ENCODE assay signal across 8 cellular contexts in genomic region chr6:87473419-87473903, GRCh38. TPM values are rescaled to one million over a fixed set of nuclear protein-coding genes. Genes with fewer than 3 reads are reported as not detected.
DNase-seq lines count a peak whose midpoint lies in the region; ATAC-seq lines count a peak whose summit lies in the region.

No MANE protein-coding gene starts in this region.

- no peaks in the 10 kb centered on the region for H3K36me3 ChIP-seq in stomach smooth muscle (ENCODE audit: control insufficient read depth in 2 of 2, insufficient read depth in 2 of 2, low read length in 2 of 2)

- H3K27ac ChIP-seq in stomach smooth muscle (ENCODE audit: low read length), result peak overlapping the region; percentile 88

- peaks cover 5% of the 10 kb centered on the region for H3K4me1 ChIP-seq in stomach smooth muscle (ENCODE audit: control insufficient read depth, insufficient read depth, low read length)

- no peaks in the 10 kb centered on the region for H3K27me3 ChIP-seq in stomach smooth muscle (ENCODE audit: control insufficient read depth in 1 of 2, insufficient read depth in 2 of 2, low read length in 2 of 2)

- no peaks in the 10 kb centered on the region for H3K9me3 ChIP-seq in stomach smooth muscle (ENCODE audit: control insufficient read depth in 2 of 2, low read length in 2 of 2)

- ATAC-seq in GM19328 (IDR thresholded peaks at IDR 0.05; ENCODE audit: unreplicated experiment) (peak; percentile 63), HG03354 (IDR thresholded peaks at IDR 0.05; ENCODE audit: poor library complexity, severe bottlenecking, unreplicated experiment) (peak; percentile 72), left lobe of liver (peak; percentile 81), GM19324 (IDR thresholded peaks at IDR 0.05; ENCODE audit: low FRiP score, unreplicated experiment) (no peak)

- H3K9ac ChIP-seq in stomach smooth muscle (ENCODE audit: low read length in 2 of 2), result peak overlapping the region; percentile 86 to 99

- peak overlapping the region; percentile 82 to 96 for H3K4me3 ChIP-seq in stomach smooth muscle (ENCODE audit: low read length in 2 of 2)

- DNase-seq in D341Med (ENCODE audit: low spot score) (peak; percentile 86), RPMI7951 (ENCODE audit: low read depth) (peak; percentile 10), left lobe of liver (ENCODE audit: low spot score) (no peak)
- DNase-seq in central memory CD4-positive, alpha-beta T cell, result peak; percentile 57

RNA-seq across cellular contexts. Expression of gene SLC35A1, which starts 0.7 kb away (rescaled TPM):
- total RNA-seq in RPMI7951 (2014; rRNA removed; shearing (Covaris generic)), result 23.9 and 27.3 TPM in 2 replicates
- total RNA-seq in left lobe of liver, result 9.1 TPM
